8 cellular contexts compared by ENCODE assay signal in genomic region chr1:15758953-15759661, GRCh38. TPM values are rescaled to one million over a fixed set of nuclear protein-coding genes. Genes with fewer than 3 reads are reported as not detected.
DNase-seq lines count a peak whose midpoint lies in the region; ATAC-seq and TF ChIP-seq lines count a peak whose summit lies in the region.

No MANE protein-coding gene starts in this region.

- ATAC-seq in body of pancreas: peak; percentile 45
- ATAC-seq in stimulated activated memory B cell treated with anti-CD40 and anti-IgM and Interleukin-4, amounts not matched to agents 10 μg/mL and 1 μg/mL and 100 μg/mL, for 72 hours: no peak

- DNase-seq in body of pancreas: peak in 1 of 4 donors; percentile 40
- DNase-seq in iPS-NIHi11 (ENCODE audit: low spot score): peak; percentile 62
- DNase-seq in NCI-H510A (lab: John Stamatoyannopoulos, UW): no peak
- no peak for DNase-seq in NCI-H1694 (lab: John Stamatoyannopoulos, UW)
- no peak for DNase-seq in mucosa of gallbladder (ENCODE audit: low spot score)
- no peak for DNase-seq in GDM1 (lab: John Stamatoyannopoulos, UW)

- H3K27ac ChIP-seq in HUES64 (ENCODE audit: low read depth, low read length) (peak overlapping the region; percentile 76; the same call in 1 of the 2 replicates), body of pancreas (peak overlapping the region in 3 of 4 donors; percentile 46 to 75 (median 48))

- H3K4me1 ChIP-seq in HUES64 (ENCODE audit: insufficient read depth, low read length) (peaks cover 38% of the 10 kb centered on the region), body of pancreas (peaks cover 47% of the 10 kb centered on the region)

- H3K9me3 ChIP-seq in HUES64 (ENCODE audit: insufficient read depth, low read depth, low read length) (no peaks in the 10 kb centered on the region), body of pancreas (no peaks in the 10 kb centered on the region)

- H3K4me1 Mint-ChIP-seq in stimulated activated memory B cell treated with anti-CD40 and anti-IgM and Interleukin-4, amounts not matched to agents 10 μg/mL and 1 μg/mL and 100 μg/mL, for 72 hours: peaks cover 29% of the 10 kb centered on the region

- H3K36me3 Mint-ChIP-seq in stimulated activated memory B cell treated with anti-CD40 and anti-IgM and Interleukin-4, amounts not matched to agents 10 μg/mL and 1 μg/mL and 100 μg/mL, for 72 hours: no peaks in the 10 kb centered on the region

- under 1% methylated on average over 58 of the region's 58 CpGs for WGBS in HUES64
- 8 to 60% methylated on average over 1 to 50 of the region's 58 CpGs for WGBS in body of pancreas, 2 donors

- H3K27me3 Mint-ChIP-seq in stimulated activated memory B cell treated with anti-CD40 and anti-IgM and Interleukin-4, amounts not matched to agents 10 μg/mL and 1 μg/mL and 100 μg/mL, for 72 hours: peaks cover 79% of the 10 kb centered on the region

- H3K9me3 Mint-ChIP-seq in stimulated activated memory B cell treated with anti-CD40 and anti-IgM and Interleukin-4, amounts not matched to agents 10 μg/mL and 1 μg/mL and 100 μg/mL, for 72 hours: no peaks in the 10 kb centered on the region

- H3K4me3 ChIP-seq in HUES64 (ENCODE audit: low read length): peak overlapping the region; percentile 85
- H3K4me3 ChIP-seq in body of pancreas: peak overlapping the region; percentile 6 to 67

- H3K36me3 ChIP-seq in HUES64 (ENCODE audit: insufficient read depth, low read length) (peaks cover 8% of the 10 kb centered on the region), body of pancreas (replicated peaks in 1 of 2; ENCODE audit: insufficient read depth in 1 of 2, low read depth in 2 of 2) (no peaks in the 10 kb centered on the region)

- no peak for TF ChIP-seq CTCF in body of pancreas (IDR thresholded peaks at IDR 0.05)

- peak overlapping the region; percentile 27 for H3K4me3 Mint-ChIP-seq in stimulated activated memory B cell treated with anti-CD40 and anti-IgM and Interleukin-4, amounts not matched to agents 10 μg/mL and 1 μg/mL and 100 μg/mL, for 72 hours

- H3K9ac ChIP-seq in HUES64 (ENCODE audit: low read depth, low read length): peak overlapping the region; percentile 93

- H3K27me3 ChIP-seq in HUES64 (ENCODE audit: insufficient read depth, low read length) (no peaks in the 10 kb centered on the region), body of pancreas (no peaks in the 10 kb centered on the region)

- intact Hi-C loops in body of pancreas (cut with DNase I): no loop called here

- TF ChIP-seq POLR2A in body of pancreas (IDR thresholded peaks at IDR 0.05): peak in 2 of 3 donors; percentile 22 to 37

- H3K27ac Mint-ChIP-seq in stimulated activated memory B cell treated with anti-CD40 and anti-IgM and Interleukin-4, amounts not matched to agents 10 μg/mL and 1 μg/mL and 100 μg/mL, for 72 hours: no peak overlapping the region

RNA-seq across cellular contexts. Expression of gene FBLIM1, which starts 0.5 kb away (rescaled TPM):
- 41.9 TPM for polyA plus RNA-seq in HUES64 (2013, experiment 1 of 2)
- 40.9 TPM for polyA plus RNA-seq in HUES64 (2013, experiment 2 of 2)
- total RNA-seq in body of pancreas: 10 to 100 TPM; 42.5 to 46.2 TPM
- total RNA-seq in mucosa of gallbladder: 534 TPM

RNA-seq across cellular contexts. Expression of gene TMEM82, which starts 16.8 kb away (rescaled TPM):
- 0.50 TPM for polyA plus RNA-seq in HUES64 (2013, experiment 1 of 2)
- polyA plus RNA-seq in HUES64 (2013, experiment 2 of 2): 0.57 TPM
- total RNA-seq in body of pancreas: not detected
- total RNA-seq in mucosa of gallbladder: 4.9 TPM

RNA-seq across cellular contexts. Expression of gene SLC25A34, which starts 23.0 kb away (rescaled TPM):
- polyA plus RNA-seq in HUES64 (2013, experiment 1 of 2): 0.20 TPM
- polyA plus RNA-seq in HUES64 (2013, experiment 2 of 2): 0.38 TPM
- 1 to 10 TPM; 5.7 to 6.9 TPM for total RNA-seq in body of pancreas
- total RNA-seq in mucosa of gallbladder: 10.1 TPM

RNA-seq across cellular contexts. Expression of gene UQCRHL, which starts 48.3 kb away (rescaled TPM):
- polyA plus RNA-seq in HUES64 (2013, experiment 1 of 2): 5.2 TPM
- polyA plus RNA-seq in HUES64 (2013, experiment 2 of 2): 7.3 TPM
- total RNA-seq in body of pancreas (1 to 10 TPM in 1 of 2 donors, under 1 TPM in 1; 0.66 to 1.0 TPM), mucosa of gallbladder (2.0 TPM)

Comparison
In these comparisons a context has a peak if more than half of its experiments do, and no peak if none do; other contexts are left out.
1. RNA of gene FBLIM1, which starts 0.5 kb away (total RNA-seq): 534 TPM in mucosa of gallbladder (single experiment); 42.5 to 46.2 TPM in body of pancreas; every median in the first group is over 10 times any median in the second.